ENCODE assay signal across 9 cellular contexts in the genomic region with DNA sequence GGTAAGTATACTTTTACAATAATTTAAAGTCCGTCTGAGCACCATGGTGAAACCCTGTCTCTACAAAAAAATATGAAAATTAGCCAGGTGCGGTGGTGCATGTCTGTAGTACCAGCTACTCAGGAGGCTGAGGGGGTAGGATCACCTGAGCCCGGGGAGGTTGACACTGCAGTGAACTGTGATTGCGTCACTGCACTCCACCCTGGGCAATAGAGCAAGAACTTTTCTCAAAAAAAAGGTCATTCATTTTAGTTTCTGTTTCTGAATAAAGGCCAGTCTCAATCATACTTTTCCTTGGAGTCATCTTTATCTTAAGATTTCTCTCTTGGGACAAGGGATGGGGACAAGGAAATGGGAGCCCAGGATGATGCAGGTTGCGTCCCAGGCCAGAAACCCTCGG. TPM values are rescaled to one million over a fixed set of nuclear protein-coding genes. Genes with fewer than 3 reads are reported as not detected.
DNase-seq lines count a peak whose midpoint lies in the region; ATAC-seq and TF ChIP-seq lines count a peak whose summit lies in the region.
"Had no signal": no experiment of that assay in that cellular context is flagged by ENCODE, and none has a peak within 500 bp of the region (broad histone marks: within the 10 kb centered on the region; RNA-seq: fewer than 3 reads in every experiment).

No MANE protein-coding gene starts in this region.

- peak overlapping the region in 10 of 11 experiments; percentile 22 to 69 (median 54); a peak in 16 of 22 replicates for H3K27ac ChIP-seq in BLaER1 treated with 17β-estradiol and CSF1 and Interleukin-3, amounts not matched to agents 10 nM and 100 nM

- peaks cover 0 to 12% (median 6%) of the 10 kb centered on the region in 11 experiments; a peak in 14 of 22 replicates for H3K9me3 ChIP-seq in BLaER1 treated with 17β-estradiol and CSF1 and Interleukin-3, amounts not matched to agents 10 nM and 100 nM (replicated peaks in 1 of 11)

- no peak for TF ChIP-seq CTCF in fibroblast of the aortic adventitia (IDR thresholded peaks at IDR 0.05; ENCODE audit: insufficient read depth, low read length)

- DNase-seq in fibroblast of the aortic adventitia (ENCODE audit: low read depth) (peak; percentile 46), GM19240 (ENCODE audit: insufficient read length, low spot score) (no peak), amygdala (lab: John Stamatoyannopoulos, UW) (no peak), midbrain (lab: John Stamatoyannopoulos, UW) (no peak), GM19238 (ENCODE audit: insufficient read length, low spot score) (no peak)
- DNase-seq: heart left ventricle had no signal

- no peak overlapping the region for H3K4me3 ChIP-seq in BLaER1 treated with 17β-estradiol and CSF1 and Interleukin-3, amounts not matched to agents 10 nM and 100 nM
- no peak overlapping the region for H3K4me3 ChIP-seq in fibroblast of the aortic adventitia (ENCODE audit: low read depth, low read length)
- H3K4me3 ChIP-seq: heart left ventricle had no signal

- no peaks in the 10 kb centered on the region for H3K27me3 ChIP-seq in BLaER1 treated with 17β-estradiol and CSF1 and Interleukin-3, amounts not matched to agents 10 nM and 100 nM
- H3K27me3 ChIP-seq: heart left ventricle had no signal

- peak overlapping the region; percentile 20 to 78 (median 53); a peak in 18 of 22 replicates for H3K4me2 ChIP-seq in BLaER1 treated with 17β-estradiol and CSF1 and Interleukin-3, amounts not matched to agents 10 nM and 100 nM

- peak overlapping the region in 3 of 11 experiments; percentile 3 to 27 (median 8); a peak in 3 of 22 replicates for H3K9ac ChIP-seq in BLaER1 treated with 17β-estradiol and CSF1 and Interleukin-3, amounts not matched to agents 10 nM and 100 nM

- H4K20me1 ChIP-seq in BLaER1 treated with 17β-estradiol and CSF1 and Interleukin-3, amounts not matched to agents 10 nM and 100 nM = peaks cover 0 to 19% (median 0%) of the 10 kb centered on the region in 11 experiments; a peak in 5 of 22 replicates

- peaks cover 46 to 61% (median 49%) of the 10 kb centered on the region in 11 experiments for H3K36me3 ChIP-seq in BLaER1 treated with 17β-estradiol and CSF1 and Interleukin-3, amounts not matched to agents 10 nM and 100 nM

- peak; percentile 60 for ATAC-seq in GM18909 (IDR thresholded peaks at IDR 0.05; ENCODE audit: poor library complexity, unreplicated experiment)
- ATAC-seq in HG03521 (IDR thresholded peaks at IDR 0.05; ENCODE audit: unreplicated experiment) = peak; percentile 57

- peaks cover 24 to 50% (median 41%) of the 10 kb centered on the region in 10 experiments for H3K4me1 ChIP-seq in BLaER1 treated with 17β-estradiol and CSF1 and Interleukin-3, amounts not matched to agents 10 nM and 100 nM

RNA-seq across cellular contexts. Expression of a gene that starts 12.9 kb away (rescaled TPM):
- total RNA-seq in fibroblast of the aortic adventitia (ENCODE audit: low replicate concordance) = 66.6 and 91.5 TPM in 2 replicates

RNA-seq across cellular contexts. Expression of a gene that starts 16.0 kb away (rescaled TPM):
- 23.6 and 50.8 TPM in 2 replicates for total RNA-seq in fibroblast of the aortic adventitia (ENCODE audit: low replicate concordance)

RNA-seq across cellular contexts. Expression of a gene that starts 36.2 kb away (rescaled TPM):
- total RNA-seq in fibroblast of the aortic adventitia (ENCODE audit: low replicate concordance) = 10.3 and 11.9 TPM in 2 replicates
